Comparison of ENCODE assay signal across 26 cellular contexts in genomic region chr9:13078164-13078563, GRCh38.
"Had no signal": no experiment of that assay in that cellular context is flagged by ENCODE, and none has a peak within 500 bp of the region (broad histone marks: within the 10 kb centered on the region; RNA-seq: fewer than 3 reads in every experiment).

No MANE protein-coding gene starts in this region.

- H3K9me3 ChIP-seq: adrenal gland had no signal

- H3K27me3 ChIP-seq: adrenal gland, breast epithelium, MG63 had no signal

- H3K4me1 ChIP-seq: adrenal gland, breast epithelium had no signal

- H3K27ac Mint-ChIP-seq: activated CD8-positive, alpha-beta T cell treated with anti-CD3 and anti-CD28 coated beads for 36 hours; activated naive CD4-positive, alpha-beta T cell treated with anti-CD3 and anti-CD28 coated beads, Interleukin-2, amount 10 ng/mL, durations not matched to agents 7 days and 5 days; activated naive CD8-positive, alpha-beta T cell treated with anti-CD3 and anti-CD28 coated beads for 36 hours; activated T-cell treated with anti-CD3 and anti-CD28 coated beads, Interleukin-2, amount 50 U/mL, for 72 hours; activated T-helper 2 cell treated with anti-CD3 and anti-CD28 coated beads, Interferon-gamma antibody, Interleukin-2, Interleukin-4, amounts not matched to agents 10 μg/mL and 5 μg/mL and 100 μg/mL, durations not matched to agents 14 hours and 24 hours and 36 hours; T-helper 1 cell treated with Interleukin-12 subunit alpha and Interleukin-12 subunit beta and Interleukin-4 antibody, amounts not matched to agents 30 μg/mL and 1 μg/mL, for 36 hours had no signal

- H3K27me3 Mint-ChIP-seq: activated CD8-positive, alpha-beta T cell treated with anti-CD3 and anti-CD28 coated beads for 36 hours; activated naive CD4-positive, alpha-beta T cell treated with anti-CD3 and anti-CD28 coated beads, Interleukin-2, amount 10 ng/mL, durations not matched to agents 7 days and 5 days; activated naive CD8-positive, alpha-beta T cell treated with anti-CD3 and anti-CD28 coated beads for 36 hours had no signal

- H3K36me3 ChIP-seq: adrenal gland, breast epithelium, MG63 had no signal

- H3K27ac ChIP-seq: adrenal gland, breast epithelium had no signal

- H3K36me3 Mint-ChIP-seq: activated naive CD4-positive, alpha-beta T cell treated with anti-CD3 and anti-CD28 coated beads, Interleukin-2, amount 10 ng/mL, durations not matched to agents 7 days and 5 days had no signal

- H3K4me3 Mint-ChIP-seq: activated CD8-positive, alpha-beta T cell treated with anti-CD3 and anti-CD28 coated beads for 36 hours; activated naive CD4-positive, alpha-beta T cell treated with anti-CD3 and anti-CD28 coated beads, Interleukin-2, amount 10 ng/mL, durations not matched to agents 7 days and 5 days; activated naive CD8-positive, alpha-beta T cell treated with anti-CD3 and anti-CD28 coated beads for 36 hours; activated T-cell treated with anti-CD3 and anti-CD28 coated beads, Interleukin-2, amount 50 U/mL, for 72 hours; T-helper 1 cell treated with Interleukin-12 subunit alpha and Interleukin-12 subunit beta and Interleukin-4 antibody, amounts not matched to agents 30 μg/mL and 1 μg/mL, for 36 hours had no signal

- ATAC-seq: activated CD4-positive, CD25-positive, alpha-beta regulatory T cell treated with anti-CD3 and anti-CD28 coated beads, Interleukin-2, amount 50 U/mL, for 24 hours; activated CD8-positive, alpha-beta T cell treated with anti-CD3 and anti-CD28 coated beads for 36 hours; activated T-cell treated with anti-CD3 and anti-CD28 coated beads, Interleukin-2, amount 50 U/mL, for 72 hours; Panc1 had no signal

- H3K4me3 ChIP-seq: adrenal gland, breast epithelium, MG63 had no signal

- DNase-seq: activated CD4-positive, alpha-beta T cell treated with anti-CD3 and anti-CD28 coated beads for 4 hours; activated CD8-positive, alpha-beta memory T cell treated with anti-CD3 and anti-CD28 coated beads, Interleukin-2, amount 50 U/mL, for 4 hours; activated CD8-positive, alpha-beta T cell treated with anti-CD3 and anti-CD28 coated beads for 36 hours; activated gamma-delta T cell treated with Interleukin-2 at 50 U/mL for 16 hours; activated naive CD4-positive, alpha-beta T cell treated with anti-CD3 and anti-CD28 coated beads, Interleukin-2, amount 10 ng/mL, durations not matched to agents 7 days and 5 days; activated naive CD8-positive, alpha-beta T cell treated with anti-CD3 and anti-CD28 coated beads for 36 hours; activated T-cell treated with anti-CD3 and anti-CD28 coated beads, Interleukin-2, amount 50 U/mL, for 72 hours; adrenal gland; aorta; central memory CD4-positive, alpha-beta T cell; MG63; MV-4-11; NCI-H1092 treated with DMSO at 0.1 percent for 48 hours; NCI-H1417 treated with DMSO at 0.1 percent for 48 hours; NCI-H1694; NCI-H2029; NCI-H510A treated with DMSO at 0.1 percent for 48 hours; NCI-H69; NK-92 treated with Interleukin-12 subunit alpha and Interleukin-12 subunit beta, amount 100 ng/mL, for 24 hours; OCI-M1; SHP77 treated with DMSO at 0.1 percent for 48 hours had no signal

- H3K4me1 Mint-ChIP-seq: activated naive CD4-positive, alpha-beta T cell treated with anti-CD3 and anti-CD28 coated beads, Interleukin-2, amount 10 ng/mL, durations not matched to agents 7 days and 5 days; activated naive CD8-positive, alpha-beta T cell treated with anti-CD3 and anti-CD28 coated beads for 36 hours had no signal
